Comparison of ENCODE assay signal across 1 cellular context in the genomic region with DNA sequence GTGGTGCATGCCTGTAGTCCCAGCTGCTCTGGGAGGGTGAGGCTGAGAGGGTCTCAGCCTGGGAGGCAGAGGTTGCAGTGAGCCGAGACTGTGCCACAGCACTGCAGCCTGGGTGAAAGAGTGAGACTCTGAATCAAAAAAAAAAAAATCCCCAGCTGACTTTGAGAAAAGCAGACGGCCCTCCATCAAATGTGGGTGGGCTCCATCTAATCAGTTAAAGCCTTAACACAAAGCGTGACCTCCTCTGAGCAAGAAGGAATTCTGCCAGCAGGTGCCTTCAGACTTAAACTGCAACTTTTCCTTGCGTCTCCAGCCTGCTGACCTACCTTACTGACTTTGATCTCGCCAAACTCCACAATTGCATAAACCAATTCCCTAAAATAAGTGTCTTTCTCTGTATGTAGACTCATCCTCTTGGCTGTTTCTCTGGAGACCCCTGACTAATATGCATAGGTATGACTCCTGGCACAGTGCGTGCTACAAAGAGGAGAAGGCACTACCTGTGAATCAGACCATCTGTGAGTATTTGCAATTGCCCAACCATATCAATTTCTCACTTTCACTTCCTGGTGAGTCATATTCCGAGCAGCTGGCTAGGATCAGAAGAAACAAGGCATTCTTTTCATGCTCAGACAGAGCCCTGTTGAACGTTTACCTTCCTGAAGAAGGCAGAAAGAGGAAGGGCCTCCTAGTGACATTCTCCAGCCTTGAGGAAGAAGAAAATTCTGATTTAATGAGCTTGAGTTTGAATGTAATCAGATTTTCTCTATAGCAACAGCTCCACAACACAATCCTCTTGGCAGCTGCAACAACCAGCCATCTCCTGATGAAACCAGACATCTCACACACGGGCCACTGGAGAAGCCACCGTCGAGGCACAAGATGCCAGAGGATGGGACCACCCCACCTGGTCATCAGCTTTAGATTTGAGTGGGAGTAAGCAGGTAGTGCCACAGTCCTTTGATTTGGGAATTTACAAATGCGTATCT.
TF ChIP-seq lines count a peak whose summit lies in the region.

No MANE protein-coding gene starts in this region.

TF ChIP-seq in HepG2, 621 proteins besides CTCF, POLR2A, EP300 and RAD21 (continued from another document and continues in another):
- peak; percentile 82; the same call in 1 of the 2 replicates for TF ChIP-seq AHDC1 (CRISPR knock-in tag; IDR thresholded peaks at IDR 0.05; ENCODE audit: borderline replicate concordance)
- no peak for TF ChIP-seq ZNF205 (CRISPR knock-in tag; IDR thresholded peaks at IDR 0.05)
- no peak for TF ChIP-seq TAF15 (IDR thresholded peaks at IDR 0.05; ENCODE audit: low read depth, low read length, poor library complexity, severe bottlenecking)
- TF ChIP-seq ZNF354B (CRISPR knock-in tag; IDR thresholded peaks at IDR 0.05), result no peak
- no peak for TF ChIP-seq CHCHD3 (CRISPR knock-in tag; IDR thresholded peaks at IDR 0.05)
- TF ChIP-seq, protein P1, sequence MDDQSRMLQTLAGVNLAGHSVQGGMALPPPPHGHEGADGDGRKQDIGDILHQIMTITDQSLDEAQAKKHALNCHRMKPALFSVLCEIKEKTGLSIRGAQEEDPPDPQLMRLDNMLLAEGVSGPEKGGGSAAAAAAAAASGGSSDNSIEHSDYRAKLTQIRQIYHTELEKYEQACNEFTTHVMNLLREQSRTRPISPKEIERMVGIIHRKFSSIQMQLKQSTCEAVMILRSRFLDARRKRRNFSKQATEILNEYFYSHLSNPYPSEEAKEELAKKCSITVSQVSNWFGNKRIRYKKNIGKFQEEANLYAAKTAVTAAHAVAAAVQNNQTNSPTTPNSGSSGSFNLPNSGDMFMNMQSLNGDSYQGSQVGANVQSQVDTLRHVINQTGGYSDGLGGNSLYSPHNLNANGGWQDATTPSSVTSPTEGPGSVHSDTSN (CRISPR knock-in tag; IDR thresholded peaks at IDR 0.05; ENCODE audit: borderline replicate concordance), result no peak
- peak; percentile 100 for TF ChIP-seq FOSL2 (CRISPR knock-in tag; IDR thresholded peaks at IDR 0.05)
- TF ChIP-seq ISX (CRISPR knock-in tag; conservative IDR thresholded peaks at IDR 0.05), result no peak
- TF ChIP-seq ZNF160 (CRISPR knock-in tag; IDR thresholded peaks at IDR 0.05), result no peak
- TF ChIP-seq ZNF430 (CRISPR knock-in tag; IDR thresholded peaks at IDR 0.05), result 0 out of 2 replicates have a peak, but pooled peaks have one; percentile 56
- peak; percentile 39; the same call in 1 of the 2 replicates for TF ChIP-seq CBX5 (CRISPR knock-in tag; IDR thresholded peaks at IDR 0.05; ENCODE audit: borderline replicate concordance)
- TF ChIP-seq ZGPAT (CRISPR knock-in tag; IDR thresholded peaks at IDR 0.05), result peak; percentile 77
- TF ChIP-seq ARHGAP35 (CRISPR knock-in tag; IDR thresholded peaks at IDR 0.05; ENCODE audit: borderline replicate concordance), result no peak
- no peak for TF ChIP-seq MTERF4 (CRISPR knock-in tag; IDR thresholded peaks at IDR 0.05)
- 0 out of 2 replicates have a peak, but pooled peaks have one; percentile 34 for TF ChIP-seq ZNF501 (CRISPR knock-in tag; IDR thresholded peaks at IDR 0.05)
- peak; percentile 71 for TF ChIP-seq PAXIP1 (CRISPR knock-in tag; conservative IDR thresholded peaks at IDR 0.05)
- TF ChIP-seq MED1 (CRISPR knock-in tag; IDR thresholded peaks at IDR 0.05), result peak; percentile 76
- TF ChIP-seq ZFP36L1 (CRISPR knock-in tag; IDR thresholded peaks at IDR 0.05), result no peak
- TF ChIP-seq SYNCRIP (IDR thresholded peaks at IDR 0.05; ENCODE audit: insufficient read depth, low read depth, low read length), result no peak
- TF ChIP-seq, protein P2, sequence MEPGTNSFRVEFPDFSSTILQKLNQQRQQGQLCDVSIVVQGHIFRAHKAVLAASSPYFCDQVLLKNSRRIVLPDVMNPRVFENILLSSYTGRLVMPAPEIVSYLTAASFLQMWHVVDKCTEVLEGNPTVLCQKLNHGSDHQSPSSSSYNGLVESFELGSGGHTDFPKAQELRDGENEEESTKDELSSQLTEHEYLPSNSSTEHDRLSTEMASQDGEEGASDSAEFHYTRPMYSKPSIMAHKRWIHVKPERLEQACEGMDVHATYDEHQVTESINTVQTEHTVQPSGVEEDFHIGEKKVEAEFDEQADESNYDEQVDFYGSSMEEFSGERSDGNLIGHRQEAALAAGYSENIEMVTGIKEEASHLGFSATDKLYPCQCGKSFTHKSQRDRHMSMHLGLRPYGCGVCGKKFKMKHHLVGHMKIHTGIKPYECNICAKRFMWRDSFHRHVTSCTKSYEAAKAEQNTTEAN (CRISPR knock-in tag; conservative IDR thresholded peaks at IDR 0.05), result no peak
- no peak for TF ChIP-seq ZNF891 (CRISPR knock-in tag; IDR thresholded peaks at IDR 0.05)
- TF ChIP-seq NFYC (CRISPR knock-in tag; IDR thresholded peaks at IDR 0.05), result no peak; the same call in 1 of the 2 replicates
- TF ChIP-seq, protein P3, sequence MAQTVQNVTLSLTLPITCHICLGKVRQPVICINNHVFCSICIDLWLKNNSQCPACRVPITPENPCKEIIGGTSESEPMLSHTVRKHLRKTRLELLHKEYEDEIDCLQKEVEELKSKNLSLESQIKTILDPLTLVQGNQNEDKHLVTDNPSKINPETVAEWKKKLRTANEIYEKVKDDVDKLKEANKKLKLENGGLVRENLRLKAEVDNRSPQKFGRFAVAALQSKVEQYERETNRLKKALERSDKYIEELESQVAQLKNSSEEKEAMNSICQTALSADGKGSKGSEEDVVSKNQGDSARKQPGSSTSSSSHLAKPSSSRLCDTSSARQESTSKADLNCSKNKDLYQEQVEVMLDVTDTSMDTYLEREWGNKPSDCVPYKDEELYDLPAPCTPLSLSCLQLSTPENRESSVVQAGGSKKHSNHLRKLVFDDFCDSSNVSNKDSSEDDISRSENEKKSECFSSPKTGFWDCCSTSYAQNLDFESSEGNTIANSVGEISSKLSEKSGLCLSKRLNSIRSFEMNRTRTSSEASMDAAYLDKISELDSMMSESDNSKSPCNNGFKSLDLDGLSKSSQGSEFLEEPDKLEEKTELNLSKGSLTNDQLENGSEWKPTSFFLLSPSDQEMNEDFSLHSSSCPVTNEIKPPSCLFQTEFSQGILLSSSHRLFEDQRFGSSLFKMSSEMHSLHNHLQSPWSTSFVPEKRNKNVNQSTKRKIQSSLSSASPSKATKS (CRISPR knock-in tag; IDR thresholded peaks at IDR 0.05), result no peak
- no peak for TF ChIP-seq ZNF350 (CRISPR knock-in tag; IDR thresholded peaks at IDR 0.05; ENCODE audit: borderline replicate concordance, low read depth)
- TF ChIP-seq ZMYM3 (CRISPR knock-in tag; IDR thresholded peaks at IDR 0.05), result no peak
- no peak for TF ChIP-seq ZFP36L2 (CRISPR knock-in tag; IDR thresholded peaks at IDR 0.05)
- TF ChIP-seq, protein P4, sequence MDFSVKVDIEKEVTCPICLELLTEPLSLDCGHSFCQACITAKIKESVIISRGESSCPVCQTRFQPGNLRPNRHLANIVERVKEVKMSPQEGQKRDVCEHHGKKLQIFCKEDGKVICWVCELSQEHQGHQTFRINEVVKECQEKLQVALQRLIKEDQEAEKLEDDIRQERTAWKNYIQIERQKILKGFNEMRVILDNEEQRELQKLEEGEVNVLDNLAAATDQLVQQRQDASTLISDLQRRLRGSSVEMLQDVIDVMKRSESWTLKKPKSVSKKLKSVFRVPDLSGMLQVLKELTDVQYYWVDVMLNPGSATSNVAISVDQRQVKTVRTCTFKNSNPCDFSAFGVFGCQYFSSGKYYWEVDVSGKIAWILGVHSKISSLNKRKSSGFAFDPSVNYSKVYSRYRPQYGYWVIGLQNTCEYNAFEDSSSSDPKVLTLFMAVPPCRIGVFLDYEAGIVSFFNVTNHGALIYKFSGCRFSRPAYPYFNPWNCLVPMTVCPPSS (IDR thresholded peaks at IDR 0.05), result no peak
- TF ChIP-seq, protein P5, sequence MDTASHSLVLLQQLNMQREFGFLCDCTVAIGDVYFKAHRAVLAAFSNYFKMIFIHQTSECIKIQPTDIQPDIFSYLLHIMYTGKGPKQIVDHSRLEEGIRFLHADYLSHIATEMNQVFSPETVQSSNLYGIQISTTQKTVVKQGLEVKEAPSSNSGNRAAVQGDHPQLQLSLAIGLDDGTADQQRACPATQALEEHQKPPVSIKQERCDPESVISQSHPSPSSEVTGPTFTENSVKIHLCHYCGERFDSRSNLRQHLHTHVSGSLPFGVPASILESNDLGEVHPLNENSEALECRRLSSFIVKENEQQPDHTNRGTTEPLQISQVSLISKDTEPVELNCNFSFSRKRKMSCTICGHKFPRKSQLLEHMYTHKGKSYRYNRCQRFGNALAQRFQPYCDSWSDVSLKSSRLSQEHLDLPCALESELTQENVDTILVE (CRISPR knock-in tag; IDR thresholded peaks at IDR 0.05), result no peak
